In genomic region chr7:55545496-55545895, GRCh38 we compare ENCODE assay signal across 13 cellular contexts. TPM values are rescaled to one million over a fixed set of nuclear protein-coding genes. Genes with fewer than 3 reads are reported as not detected.
A peak's percentile ranks its signal among the peaks of the same experiment; 100 is the strongest.
DNase-seq lines count a peak whose midpoint lies in the region; ATAC-seq and TF ChIP-seq lines count a peak whose summit lies in the region.
"Had no signal": no experiment of that assay in that cellular context is flagged by ENCODE, and none has a peak within 500 bp of the region (broad histone marks: within the 10 kb centered on the region; RNA-seq: fewer than 3 reads in every experiment).

No MANE protein-coding gene starts in this region.

- no peak for TF ChIP-seq POLR2A in vagina (IDR thresholded peaks at IDR 0.05)

- H3K9me3 ChIP-seq in skeletal muscle satellite cell (replicated peaks; ENCODE audit: low read length) (no peaks in the 10 kb centered on the region), vagina (no peaks in the 10 kb centered on the region)

- H3K4me2 ChIP-seq in skeletal muscle satellite cell (ENCODE audit: low read length) = peak overlapping the region; percentile 9
- H3K4me2 ChIP-seq: BLaER1 had no signal

- no peaks in the 10 kb centered on the region for H3K27me3 Mint-ChIP-seq in activated CD8-positive, alpha-beta memory T cell treated with anti-CD3 and anti-CD28 coated beads, Interleukin-2, amount 10 ng/mL, durations not matched to agents 7 days and 5 days
- peaks cover 0 to 2% (median 0%) of the 10 kb centered on the region in 3 donors for H3K27me3 Mint-ChIP-seq in CD14-positive monocyte (ENCODE audit: low read depth in 3 of 3)
- H3K27me3 Mint-ChIP-seq: type B pancreatic cell had no signal

- H3K4me1 Mint-ChIP-seq in activated CD8-positive, alpha-beta memory T cell treated with anti-CD3 and anti-CD28 coated beads, Interleukin-2, amount 10 ng/mL, durations not matched to agents 7 days and 5 days = peaks cover 35% of the 10 kb centered on the region
- H3K4me1 Mint-ChIP-seq in CD14-positive monocyte = peaks cover 26% of the 10 kb centered on the region

- H3K4me3 ChIP-seq in fibroblast of mammary gland (ENCODE audit: control insufficient read depth, low read depth, low read length) (no peak overlapping the region), skeletal muscle satellite cell (ENCODE audit: low read length) (no peak overlapping the region), vagina (no peak overlapping the region)
- H3K4me3 ChIP-seq: BLaER1 had no signal

- TF ChIP-seq CTCF in fibroblast of mammary gland (conservative IDR thresholded peaks at IDR 0.05; ENCODE audit: control insufficient read depth, insufficient read depth, low read depth, low read length) (no peak), vagina (IDR thresholded peaks at IDR 0.05) (no peak), CD14-positive monocyte (IDR thresholded peaks at IDR 0.05) (no peak)

- H3K4me1 ChIP-seq in skeletal muscle satellite cell (ENCODE audit: control insufficient read depth, insufficient read depth, low read length) (peaks cover 25% of the 10 kb centered on the region), vagina (peaks cover 32% of the 10 kb centered on the region)

- H3K36me3 ChIP-seq in skeletal muscle satellite cell (ENCODE audit: insufficient read depth, low read length) (peaks cover 1% of the 10 kb centered on the region), vagina (no peaks in the 10 kb centered on the region)

- H3K27me3 ChIP-seq in skeletal muscle satellite cell (ENCODE audit: control insufficient read depth, insufficient read depth, low read length) = no peaks in the 10 kb centered on the region
- no peaks in the 10 kb centered on the region for H3K27me3 ChIP-seq in vagina
- H3K27me3 ChIP-seq: BLaER1 had no signal

- ATAC-seq in activated CD8-positive, alpha-beta memory T cell treated with anti-CD3 and anti-CD28 coated beads, Interleukin-2, amount 10 ng/mL, durations not matched to agents 7 days and 5 days = no peak

- H3K27ac ChIP-seq in vagina = no peak overlapping the region
- H3K27ac ChIP-seq: BLaER1 had no signal

- no peak overlapping the region for H3K9ac ChIP-seq in skeletal muscle satellite cell (ENCODE audit: low read depth, low read length)
- H3K9ac ChIP-seq: BLaER1 had no signal

- peak; percentile 40 for DNase-seq in activated CD8-positive, alpha-beta memory T cell treated with anti-CD3 and anti-CD28 coated beads, Interleukin-2, amount 50 U/mL, for 48 hours
- no peak for DNase-seq in activated CD8-positive, alpha-beta memory T cell treated with anti-CD3 and anti-CD28 coated beads, Interleukin-2, amount 10 ng/mL, durations not matched to agents 7 days and 5 days
- DNase-seq in RPMI7951 (ENCODE audit: low read depth) (peak; percentile 92), fibroblast of mammary gland (ENCODE audit: low read depth) (peak; percentile 70), vagina (ENCODE audit: extremely low spot score in 2 of 2) (no peak), CD14-positive monocyte (ENCODE audit: low spot score) (no peak), mesenteric fat pad (ENCODE audit: low spot score) (no peak)
- DNase-seq: NCI-H2029; stimulated activated CD4-positive, alpha-beta T cell treated with anti-CD3 and anti-CD28 coated beads, Interleukin-1b, Interleukin-23, amount 100 ng/mL, for 48 hours had no signal

- CTCF ChIA-PET in activated CD8-positive, alpha-beta memory T cell treated with anti-CD3 and anti-CD28 coated beads, Interleukin-2, amount 10 ng/mL, durations not matched to agents 7 days and 5 days (lab: Charles Lee) = interaction anchor here (0.6 to 1.1 kb wide), 2 partner anchors 13 to 677 kb away, joined by 3 to 4 read pairs; no protein-coding TSS in a partner anchor

- no peaks in the 10 kb centered on the region for H3K9me3 Mint-ChIP-seq in activated CD8-positive, alpha-beta memory T cell treated with anti-CD3 and anti-CD28 coated beads, Interleukin-2, amount 10 ng/mL, durations not matched to agents 7 days and 5 days (ENCODE audit: low read depth)
- no peaks in the 10 kb centered on the region for H3K9me3 Mint-ChIP-seq in CD14-positive monocyte
- H3K9me3 Mint-ChIP-seq: T-helper 1 cell treated with Interleukin-12 subunit alpha and Interleukin-12 subunit beta and Interleukin-4 antibody, amounts not matched to agents 30 μg/mL and 1 μg/mL, for 36 hours had no signal

- intact Hi-C loops in vagina (cut with DNase I) (no loop called here), CD14-positive monocyte (cut with micrococcal nuclease) (no loop called here)

- no peak overlapping the region for H3K4me3 Mint-ChIP-seq in activated CD8-positive, alpha-beta memory T cell treated with anti-CD3 and anti-CD28 coated beads, Interleukin-2, amount 10 ng/mL, durations not matched to agents 7 days and 5 days
- H3K4me3 Mint-ChIP-seq in CD14-positive monocyte = no peak overlapping the region
- H3K4me3 Mint-ChIP-seq: T-helper 1 cell treated with Interleukin-12 subunit alpha and Interleukin-12 subunit beta and Interleukin-4 antibody, amounts not matched to agents 30 μg/mL and 1 μg/mL, for 36 hours; type B pancreatic cell had no signal

- peaks cover 19% of the 10 kb centered on the region for H3K36me3 Mint-ChIP-seq in activated CD8-positive, alpha-beta memory T cell treated with anti-CD3 and anti-CD28 coated beads, Interleukin-2, amount 10 ng/mL, durations not matched to agents 7 days and 5 days
- peaks cover 22 to 41% of the 10 kb centered on the region in 2 donors for H3K36me3 Mint-ChIP-seq in CD14-positive monocyte

- no peak overlapping the region for H3K27ac Mint-ChIP-seq in activated CD8-positive, alpha-beta memory T cell treated with anti-CD3 and anti-CD28 coated beads, Interleukin-2, amount 10 ng/mL, durations not matched to agents 7 days and 5 days
- H3K27ac Mint-ChIP-seq in CD14-positive monocyte = peak overlapping the region in 2 of 7 donors; percentile 14 to 59
- H3K27ac Mint-ChIP-seq: T-helper 1 cell treated with Interleukin-12 subunit alpha and Interleukin-12 subunit beta and Interleukin-4 antibody, amounts not matched to agents 30 μg/mL and 1 μg/mL, for 36 hours; type B pancreatic cell had no signal

RNA-seq across cellular contexts. Expression of gene VOPP1, which starts 26.8 kb away (rescaled TPM):
- total RNA-seq in activated CD8-positive, alpha-beta memory T cell treated with anti-CD3 and anti-CD28 coated beads, Interleukin-2, amount 10 ng/mL, durations not matched to agents 7 days and 5 days = 10 to 100 TPM; 42.3 to 67.3 TPM
- 89.0 and 89.6 TPM in 2 replicates for total RNA-seq in RPMI7951 (2014; rRNA removed; shearing (Covaris generic))
- total RNA-seq in skeletal muscle satellite cell (2012; rRNA removed) = 31.9 and 38.2 TPM in 2 replicates
- 26.3 TPM for total RNA-seq in vagina
- polyA plus RNA-seq in CD14-positive monocyte = 10 to 100 TPM; 16.7 to 18.0 TPM
- total RNA-seq in mesenteric fat pad = 69.5 TPM

Comparison
In these comparisons a context has a peak if more than half of its experiments do, and no peak if none do; other contexts are left out.
1. DNase-seq: peak in activated CD8-positive, alpha-beta memory T cell treated with anti-CD3 and anti-CD28 coated beads, Interleukin-2, amount 50 U/mL, for 48 hours (single experiment), RPMI7951 (single experiment) and fibroblast of mammary gland (single experiment); none in activated CD8-positive, alpha-beta memory T cell treated with anti-CD3 and anti-CD28 coated beads, Interleukin-2, amount 10 ng/mL, durations not matched to agents 7 days and 5 days (single experiment), vagina (0 of 2), CD14-positive monocyte (single experiment) and mesenteric fat pad (single experiment).